ENCODE assay signal across 27 cellular contexts in the genomic region with DNA sequence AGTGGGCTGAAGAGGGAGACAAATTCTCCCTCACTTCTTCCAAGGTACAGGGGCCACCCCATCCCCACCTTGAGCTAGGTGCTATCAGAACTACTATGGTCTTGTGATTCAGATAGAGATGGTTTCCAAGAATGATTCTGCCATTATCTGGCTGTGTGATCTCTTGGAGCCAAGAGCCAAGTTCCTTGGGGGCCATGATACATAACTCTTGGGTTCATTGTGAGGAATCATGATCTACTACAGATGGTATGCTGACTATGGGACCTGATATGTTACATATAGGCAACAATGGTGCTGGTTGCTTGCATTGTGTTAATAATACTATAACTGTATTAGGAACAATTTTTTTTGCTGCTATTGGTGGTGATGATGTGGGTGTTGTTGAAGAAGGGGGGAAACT. TPM values are rescaled to one million over a fixed set of nuclear protein-coding genes. Genes with fewer than 3 reads are reported as not detected.
"Had no signal": no experiment of that assay in that cellular context is flagged by ENCODE, and none has a peak within 500 bp of the region (broad histone marks: within the 10 kb centered on the region; RNA-seq: fewer than 3 reads in every experiment).

No MANE protein-coding gene starts in this region.

- H3K27ac Mint-ChIP-seq: activated CD4-positive, alpha-beta T cell treated with anti-CD3 and anti-CD28 coated beads, Interleukin-2, amount 10 ng/mL, durations not matched to agents 7 days and 5 days; activated naive CD4-positive, alpha-beta T cell treated with anti-CD3 and anti-CD28 coated beads, Interleukin-2, amount 50 U/mL, for 24 hours; brain; immature natural killer cell; progenitor cell of endocrine pancreas had no signal

- H3K4me1 Mint-ChIP-seq: brain had no signal

- H3K4me3 Mint-ChIP-seq: activated CD4-positive, alpha-beta T cell treated with anti-CD3 and anti-CD28 coated beads, Interleukin-2, amount 10 ng/mL, durations not matched to agents 7 days and 5 days; activated naive CD4-positive, alpha-beta T cell treated with anti-CD3 and anti-CD28 coated beads, Interleukin-2, amount 50 U/mL, for 24 hours; brain had no signal

- H3K36me3 Mint-ChIP-seq: activated naive CD4-positive, alpha-beta T cell treated with anti-CD3 and anti-CD28 coated beads, Interleukin-2, amount 50 U/mL, for 24 hours; brain had no signal

- DNase-seq: activated CD4-positive, alpha-beta T cell treated with anti-CD3 and anti-CD28 coated beads, Interleukin-2, amount 10 ng/mL, durations not matched to agents 7 days and 5 days; activated CD4-positive, CD25-positive, alpha-beta regulatory T cell; activated CD8-positive, alpha-beta memory T cell treated with anti-CD3 and anti-CD28 coated beads for 24 hours; activated gamma-delta T cell treated with Interleukin-2 at 50 U/mL for 16 hours; aorta; caudate nucleus; dorsolateral prefrontal cortex; glutamatergic neuron; immature natural killer cell; left lung; naive thymus-derived CD4-positive, alpha-beta T cell; retina; sigmoid colon; stimulated activated CD4-positive, alpha-beta T cell treated with anti-CD3 and anti-CD28 coated beads, Interleukin-4, amount 100 ng/mL, for 1 hour; stimulated activated naive CD4-positive, alpha-beta T cell treated with Interleukin-2 at 50 U/mL for 16 hours; upper lobe of left lung had no signal

- H3K27me3 Mint-ChIP-seq: activated naive CD4-positive, alpha-beta T cell treated with anti-CD3 and anti-CD28 coated beads, Interleukin-2, amount 50 U/mL, for 24 hours; progenitor cell of endocrine pancreas had no signal

- H3K9me3 Mint-ChIP-seq: activated naive CD4-positive, alpha-beta T cell treated with anti-CD3 and anti-CD28 coated beads, Interleukin-2, amount 50 U/mL, for 24 hours had no signal

- ATAC-seq: left lung; naive thymus-derived CD4-positive, alpha-beta T cell; SK-N-SH treated with all-trans-retinoic acid at 6 μM for 48 hours had no signal

RNA-seq across cellular contexts. Expression of a gene that starts 45.7 kb away (rescaled TPM):
- total RNA-seq: aorta, esophagus muscularis mucosa, frontal cortex, hepatocyte, kidney epithelial cell, mesenteric fat pad, osteoblast, subcutaneous adipose tissue had no signal
